In the genomic region with DNA sequence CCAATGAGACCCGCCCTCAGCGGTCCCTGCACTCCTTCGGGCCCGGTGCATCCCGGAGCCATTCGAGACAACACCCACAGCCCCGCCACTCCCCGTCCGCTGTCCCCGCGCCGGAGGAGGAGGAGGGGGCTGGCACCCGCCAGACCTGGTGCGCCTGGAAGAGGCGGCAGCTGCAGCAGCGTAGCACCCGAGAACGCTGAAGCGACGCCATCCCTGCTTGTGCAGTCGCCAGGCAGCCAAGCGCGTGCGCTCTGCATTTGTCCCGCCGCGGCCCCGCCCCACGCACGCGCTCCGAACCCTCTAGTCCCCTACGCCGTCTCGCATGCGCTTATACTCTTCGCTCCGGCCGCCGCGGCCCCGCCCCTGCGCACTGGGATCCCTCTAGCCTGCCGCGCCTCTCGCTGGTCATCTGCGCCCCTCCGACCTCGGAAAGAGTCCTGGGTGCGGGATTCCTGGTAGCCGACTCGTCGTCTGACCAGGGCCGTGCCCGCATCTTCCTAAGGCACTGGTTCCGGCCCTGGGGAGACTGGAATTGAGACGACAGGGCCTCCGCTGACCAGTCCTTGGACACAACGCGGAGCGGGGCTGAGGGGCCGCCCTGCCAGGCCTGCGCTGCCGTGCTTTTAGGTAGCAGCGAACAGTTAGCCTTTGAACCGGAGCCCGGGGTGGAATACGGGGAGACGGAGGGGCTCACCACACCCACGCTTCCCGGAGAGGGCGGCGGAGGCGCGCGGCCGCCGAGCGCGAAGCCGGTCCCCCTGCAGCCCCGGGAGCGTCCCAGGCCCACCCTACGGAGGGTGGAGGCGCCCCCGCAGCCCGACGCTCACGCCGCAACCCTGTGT, we compare ENCODE assay signal across 7 cellular contexts. TPM values are rescaled to one million over a fixed set of nuclear protein-coding genes. Genes with fewer than 3 reads are reported as not detected.
A peak's percentile ranks its signal among the peaks of the same experiment; 100 is the strongest.
DNase-seq lines count a peak whose midpoint lies in the region; ATAC-seq and TF ChIP-seq lines count a peak whose summit lies in the region.

Gene MRNIP, minus strand, starts transcription at position 232 of the 842 bp plus-strand sequence. Its CDS starts 21 bp downstream, at position 211.

- no peaks in the 10 kb centered on the region for H4K20me1 ChIP-seq in hepatocyte (ENCODE audit: insufficient read depth, poor library complexity, severe bottlenecking)

- no peaks in the 10 kb centered on the region for H3K9me3 ChIP-seq in hepatocyte (ENCODE audit: low read depth)

- WGBS in hepatocyte (ENCODE audit: low lambda C conversion rate, missing lambda C conversion rate): 1% methylated on average over 87 of the region's 90 CpGs

- H3K27ac ChIP-seq in hepatocyte: peak within 1 kb of the TSS; percentile 89

- DNase-seq in NCI-H1930 (lab: John Stamatoyannopoulos, UW) (peak; percentile 81 to 92), T-helper 9 cell (peak; percentile 79), astrocyte of the hippocampus (ENCODE audit: low read depth, low spot score) (peak; percentile 98), hepatocyte (ENCODE audit: low spot score) (peak; percentile 98), retina (peak; percentile 96)

- H3K27me3 ChIP-seq in hepatocyte: no peaks in the 10 kb centered on the region

- no peaks in the 10 kb centered on the region for H3K4me1 ChIP-seq in hepatocyte (ENCODE audit: insufficient read depth)

- H3K4me3 ChIP-seq in hepatocyte: peak within 1 kb of the TSS; percentile 71

- peak within 1 kb of the TSS; percentile 81 for H2AFZ ChIP-seq in hepatocyte

- ATAC-seq in GM18502 (IDR thresholded peaks at IDR 0.05; ENCODE audit: poor library complexity, unreplicated experiment) (peak; percentile 95), HG02938 (IDR thresholded peaks at IDR 0.05; ENCODE audit: unreplicated experiment) (peak; percentile 96)

- H3K79me2 ChIP-seq in hepatocyte: peaks cover 40% of the 10 kb centered on the region

- no peaks in the 10 kb centered on the region for H3K36me3 ChIP-seq in hepatocyte (replicated peaks; ENCODE audit: insufficient read depth, low read depth)

- TF ChIP-seq CTCF in hepatocyte (IDR thresholded peaks at IDR 0.05; ENCODE audit: poor library complexity): no peak

- H3K9me2 ChIP-seq in hepatocyte (replicated peaks; ENCODE audit: insufficient read depth): no peaks in the 10 kb centered on the region

- peak within 1 kb of the TSS; percentile 94 for H3K4me2 ChIP-seq in hepatocyte

RNA-seq across cellular contexts. Expression of gene MRNIP, which starts in this region (rescaled TPM):
- total RNA-seq in hepatocyte: 11.2 and 21.2 TPM in 2 replicates
- 28.5 and 51.6 TPM in 2 replicates for polyA plus RNA-seq in hepatocyte

Comparison
In these comparisons a context has a peak if more than half of its experiments do, and no peak if none do; other contexts are left out.
1. Peak in every context shown above with its lines: DNase-seq, ATAC-seq, H3K4me3 ChIP-seq and H3K27ac ChIP-seq.